Comparison of ENCODE assay signal across 15 cellular contexts in the genomic region with DNA sequence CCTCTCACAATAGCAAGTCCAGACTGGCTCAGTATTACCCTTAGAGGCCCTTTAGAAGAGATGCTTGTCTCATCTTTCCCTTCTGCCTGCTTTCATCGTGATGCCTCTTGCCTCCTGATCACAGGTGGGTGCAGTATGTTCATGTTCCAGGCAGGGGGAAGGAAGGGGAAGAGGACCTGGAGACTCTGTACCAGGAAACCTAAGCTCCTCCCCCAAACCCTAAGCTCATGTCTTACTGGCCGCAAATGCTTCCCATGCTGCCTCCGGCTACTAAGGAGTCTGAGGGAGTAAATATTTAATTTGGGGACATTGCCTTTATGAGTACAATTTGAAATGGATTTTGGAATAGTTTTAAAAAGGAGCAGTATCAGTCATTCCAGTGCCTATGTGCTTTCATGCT.
DNase-seq lines count a peak whose midpoint lies in the region; ATAC-seq and TF ChIP-seq lines count a peak whose summit lies in the region.
"Had no signal": no experiment of that assay in that cellular context is flagged by ENCODE, and none has a peak within 500 bp of the region (broad histone marks: within the 10 kb centered on the region; RNA-seq: fewer than 3 reads in every experiment).

No MANE protein-coding gene starts in this region.

- peak; percentile 15 for TF ChIP-seq CTCF in endodermal cell (conservative IDR thresholded peaks at IDR 0.05)
- TF ChIP-seq CTCF in upper lobe of right lung (IDR thresholded peaks at IDR 0.05), result no peak
- no peak for TF ChIP-seq CTCF in BE2C (IDR thresholded peaks at IDR 0.05; ENCODE audit: low read depth, low read length)

- H3K4me1 Mint-ChIP-seq in endodermal cell, result peaks cover 6% of the 10 kb centered on the region
- H3K4me1 Mint-ChIP-seq: B cell; CD4-positive, alpha-beta memory T cell had no signal

- H3K4me3 ChIP-seq in H7 (ENCODE audit: insufficient read depth, low read depth, low read length) (no peak overlapping the region), endodermal cell (ENCODE audit: low read length) (no peak overlapping the region), upper lobe of right lung (no peak overlapping the region), BE2C (ENCODE audit: low read depth, low read length) (no peak overlapping the region)

- no peaks in the 10 kb centered on the region for H3K36me3 Mint-ChIP-seq in endodermal cell (ENCODE audit: low read depth)
- H3K36me3 Mint-ChIP-seq: CD4-positive, alpha-beta memory T cell had no signal

- H3K27me3 Mint-ChIP-seq in endodermal cell (ENCODE audit: insufficient read depth), result no peaks in the 10 kb centered on the region

- H3K27me3 ChIP-seq in H7 (ENCODE audit: control insufficient read depth, insufficient read depth, low read length) (no peaks in the 10 kb centered on the region), endodermal cell (ENCODE audit: control insufficient read depth, insufficient read depth, low read length, poor library complexity, severe bottlenecking) (peaks cover 4% of the 10 kb centered on the region), upper lobe of right lung (no peaks in the 10 kb centered on the region), BE2C (peaks cover 11% of the 10 kb centered on the region)

- in situ Hi-C loops in SK-MEL-5 (cut with HindIII; ENCODE audit: low pct_unique_long_range_greater_than_20kb, low sequenced_read_pairs), result no loop called here

- H3K9me3 Mint-ChIP-seq in endodermal cell, result no peaks in the 10 kb centered on the region

- H3K9ac ChIP-seq in endodermal cell (ENCODE audit: extremely low read depth, low read length, poor library complexity, severe bottlenecking), result no peak overlapping the region

- no peak for ATAC-seq in upper lobe of right lung
- no peak for ATAC-seq in HG03039 (IDR thresholded peaks at IDR 0.05; ENCODE audit: unreplicated experiment)

- intact Hi-C loops in upper lobe of right lung (cut with DNase I), result no loop called here

- H3K27ac Mint-ChIP-seq in endodermal cell, result no peak overlapping the region
- H3K27ac Mint-ChIP-seq: B cell; CD4-positive, alpha-beta memory T cell had no signal

- peaks cover 3% of the 10 kb centered on the region for H3K4me1 ChIP-seq in endodermal cell (ENCODE audit: control insufficient read depth, insufficient read depth, low read length)
- peaks cover 3% of the 10 kb centered on the region for H3K4me1 ChIP-seq in upper lobe of right lung
- H3K4me1 ChIP-seq in BE2C, result no peaks in the 10 kb centered on the region

- H3K36me3 ChIP-seq in H7 (replicated peaks; ENCODE audit: control insufficient read depth, insufficient read depth, low read length), result no peaks in the 10 kb centered on the region
- H3K36me3 ChIP-seq in endodermal cell (ENCODE audit: control insufficient read depth, insufficient read depth, low read length), result no peaks in the 10 kb centered on the region
- H3K36me3 ChIP-seq in upper lobe of right lung, result no peaks in the 10 kb centered on the region
- no peaks in the 10 kb centered on the region for H3K36me3 ChIP-seq in BE2C

- H3K9me3 ChIP-seq in endodermal cell (ENCODE audit: control insufficient read depth, low read length), result no peaks in the 10 kb centered on the region
- no peaks in the 10 kb centered on the region for H3K9me3 ChIP-seq in upper lobe of right lung
- H3K9me3 ChIP-seq in BE2C, result no peaks in the 10 kb centered on the region

- H3K27ac ChIP-seq in endodermal cell (ENCODE audit: low read depth, low read length), result no peak overlapping the region
- no peak overlapping the region for H3K27ac ChIP-seq in upper lobe of right lung
- H3K27ac ChIP-seq: C4-2B had no signal

- 86% methylated on average over 3 of the region's 3 CpGs; no CpG with 5 or more reads in 1 of the 2 experiments for WGBS in endodermal cell (ENCODE audit: insufficient coverage in 1 of 2, insufficient read length in 1 of 2), 2 experiments

- DNase-seq in H7 (peak; percentile 16), SK-MEL-5 (ENCODE audit: low read depth, low spot score) (peak; percentile 15), endodermal cell (no peak), iPS-NIHi7 (ENCODE audit: extremely low spot score) (peak; percentile 36), upper lobe of right lung (no peak), BE2C (no peak)
- DNase-seq: CD4-positive, alpha-beta memory T cell; DMS153; DMS79 treated with DMSO at 0.1 percent for 48 hours; EL; IMR-90; KG1 had no signal

- no peak overlapping the region for H3K4me3 Mint-ChIP-seq in endodermal cell
- H3K4me3 Mint-ChIP-seq: B cell; CD4-positive, alpha-beta memory T cell had no signal

Comparison
In these comparisons a context has a peak if more than half of its experiments do, and no peak if none do; other contexts are left out.
1. DNase-seq: peak in H7 (single experiment), SK-MEL-5 (single experiment) and iPS-NIHi7 (single experiment); none in endodermal cell (single experiment), upper lobe of right lung (single experiment) and BE2C (single experiment).